ENCODE assay signal across 8 cellular contexts in genomic region chr9:35691325-35691631, GRCh38. TPM values are rescaled to one million over a fixed set of nuclear protein-coding genes. Genes with fewer than 3 reads are reported as not detected.
DNase-seq lines count a peak whose midpoint lies in the region; ATAC-seq and TF ChIP-seq lines count a peak whose summit lies in the region.

No MANE protein-coding gene starts in this region.

- POLR2A ChIA-PET in HCT116 (lab: Charles Lee), result interaction anchor here (0.8 to 4.2 kb wide), 3 partner anchors 11 to 41 kb away, joined by 5 to 16 read pairs (median 15); partner anchors contain the start of genes ARHGEF39, CREB3 and TLN1

- TSS peak; percentile 31 for BruUV-seq in HCT116 (replicated peaks; lab: Mats Ljungman, UMichigan)

- ATAC-seq in HCT116 (peak; percentile 12), heart right ventricle (no peak), GM18520 (IDR thresholded peaks at IDR 0.05; ENCODE audit: unreplicated experiment) (no peak)

- H3K9ac ChIP-seq in HCT116 (ENCODE audit: low read length) (peak overlapping the region; percentile 96), skeletal muscle tissue (ENCODE audit: low read depth in 1 of 3, low read length in 3 of 3) (peak overlapping the region; percentile 76 to 100 (median 96))

- H3K4me3 ChIP-seq in HCT116 (replicated peaks in 1 of 2; ENCODE audit: low read depth in 1 of 2, low read length in 2 of 2), result peak overlapping the region; percentile 83 to 90
- peak overlapping the region; percentile 65 for H3K4me3 ChIP-seq in WERI-Rb-1 (ENCODE audit: low read depth, low read length)
- H3K4me3 ChIP-seq in heart right ventricle, result peak overlapping the region in 9 of 10 donors; percentile 45 to 86 (median 75)
- H3K4me3 ChIP-seq in skeletal muscle tissue (ENCODE audit: low read length in 3 of 3), result peak overlapping the region; percentile 67 to 98 (median 80)

- peaks cover 11 to 27% of the 10 kb centered on the region in 2 experiments; a peak in 3 of 4 replicates for H3K36me3 ChIP-seq in HCT116 (ENCODE audit: control insufficient read depth in 1 of 2, insufficient read depth in 2 of 2, low read length in 2 of 2)
- H3K36me3 ChIP-seq in WERI-Rb-1, result peaks cover 7% of the 10 kb centered on the region
- peaks cover 0 to 14% (median 0%) of the 10 kb centered on the region in 9 donors for H3K36me3 ChIP-seq in heart right ventricle
- H3K36me3 ChIP-seq in skeletal muscle tissue (ENCODE audit: control insufficient read depth in 3 of 3, insufficient read depth in 3 of 3, low read length in 3 of 3), result peaks cover 16 to 31% (median 18%) of the 10 kb centered on the region in 3 donors

- peak overlapping the region; percentile 39 for H2AFZ ChIP-seq in HCT116 (ENCODE audit: low read depth, low read length, poor library complexity, severe bottlenecking)

- H3K9me3 ChIP-seq in HCT116 (ENCODE audit: control insufficient read depth in 1 of 2, insufficient read depth in 1 of 2, low read depth in 1 of 2, low read length in 2 of 2), result no peaks in the 10 kb centered on the region
- H3K9me3 ChIP-seq in WERI-Rb-1 (ENCODE audit: severe bottlenecking), result no peaks in the 10 kb centered on the region
- no peaks in the 10 kb centered on the region for H3K9me3 ChIP-seq in heart right ventricle
- H3K9me3 ChIP-seq in skeletal muscle tissue (ENCODE audit: control insufficient read depth in 3 of 3, low read length in 3 of 3), result no peaks in the 10 kb centered on the region

- intact Hi-C loops in HCT116 (cut with micrococcal nuclease) (loop anchor here (2.0 to 5.0 kb wide), 2 partner anchors 34 to 36 kb away; no protein-coding TSS in a partner anchor), heart right ventricle (cut with DNase I) (loop anchor here in 5 of 10 donors (2.0 to 5.0 kb wide), 3 partner anchors 34 to 42 kb away; partner anchors contain the start of genes CREB3 (in 2 of the 5), TLN1 (in 2 of the 5), CCDC107 (in 1 of the 5) and RMRP (in 1 of the 5))

- no peak for TF ChIP-seq POLR2A in HCT116 (IDR thresholded peaks at IDR 0.05; ENCODE audit: borderline replicate concordance, extremely low read depth, insufficient read depth, insufficient read length)

- TF ChIP-seq CTCF in HCT116 (IDR thresholded peaks at IDR 0.05 in 2 of 3, conservative IDR thresholded peaks at IDR 0.05 in 1 of 3; ENCODE audit: borderline replicate concordance in 1 of 3, insufficient read depth in 1 of 3, low read depth in 2 of 3, low read length in 2 of 3), result no peak
- no peak for TF ChIP-seq CTCF in WERI-Rb-1 (IDR thresholded peaks at IDR 0.05; ENCODE audit: low read depth, low read length)
- TF ChIP-seq CTCF in heart right ventricle (IDR thresholded peaks at IDR 0.05), result no peak

- H3K27ac ChIP-seq in HCT116 (ENCODE audit: low read depth, low read length) (peak overlapping the region; percentile 72; the same call in 1 of the 2 replicates), WERI-Rb-1 (no peak overlapping the region), heart right ventricle (peak overlapping the region; percentile 72 to 100 (median 94)), skeletal muscle tissue (ENCODE audit: low read depth, low read length) (peak overlapping the region; percentile 98)

- H3K79me2 ChIP-seq in HCT116 (ENCODE audit: insufficient read depth, low read length), result peaks cover 35% of the 10 kb centered on the region

- CTCF ChIA-PET in HCT116 (lab: Charles Lee), result interaction anchor here (1.4 kb wide), 1 partner anchor 10 kb away, joined by 8 read pairs; no protein-coding TSS in a partner anchor

- no peak for DNase-seq in HCT116 (ENCODE audit: low read depth, low spot score)
- no peak for DNase-seq in WERI-Rb-1
- DNase-seq in heart right ventricle, result no peak
- DNase-seq in AG20443 (ENCODE audit: low spot score), result no peak
- DNase-seq in NCI-H69 (lab: John Stamatoyannopoulos, UW), result no peak
- no peak for DNase-seq in activated CD4-positive, alpha-beta T cell treated with anti-CD3 and anti-CD28 coated beads for 4 hours

- H3K4me1 ChIP-seq in HCT116 (ENCODE audit: control insufficient read depth in 1 of 2, insufficient read depth in 2 of 2, low read length in 2 of 2), result peaks cover 18 to 30% of the 10 kb centered on the region in 2 experiments
- peaks cover 0 to 42% (median 39%) of the 10 kb centered on the region in 9 donors for H3K4me1 ChIP-seq in heart right ventricle
- peaks cover 16 to 41% (median 20%) of the 10 kb centered on the region in 3 donors for H3K4me1 ChIP-seq in skeletal muscle tissue (ENCODE audit: control insufficient read depth in 3 of 3, insufficient read depth in 3 of 3, low read length in 3 of 3)

- WGBS in heart right ventricle, 2 donors, result 22 to 40% methylated on average over 9 to 10 of the region's 10 CpGs

- no peaks in the 10 kb centered on the region for H4K20me1 ChIP-seq in HCT116 (ENCODE audit: insufficient read depth)

- H3K4me2 ChIP-seq in HCT116 (ENCODE audit: low read length), result peak overlapping the region; percentile 90

- no peak for TF ChIP-seq RAD21 in HCT116 (IDR thresholded peaks at IDR 0.05; ENCODE audit: low read depth)

- RAD21 ChIA-PET in HCT116 (lab: Charles Lee; ENCODE audit: low non-redundant PET in 1 of 2, low total read pairs in 2 of 2, uncharacterized antibody in 2 of 2, unreplicated experiment in 2 of 2), result interaction anchor here in 1 of 2 experiments (0.7 to 1.2 kb wide), 2 partner anchors 44 to 45 kb away, joined by 3 read pairs; no protein-coding TSS in a partner anchor

- no peaks in the 10 kb centered on the region for H3K9me2 ChIP-seq in HCT116 (ENCODE audit: insufficient read depth)

- H3K27me3 ChIP-seq in HCT116 (ENCODE audit: insufficient read depth, low read length), result no peaks in the 10 kb centered on the region
- H3K27me3 ChIP-seq in WERI-Rb-1 (ENCODE audit: insufficient read depth, low read depth, severe bottlenecking), result no peaks in the 10 kb centered on the region
- H3K27me3 ChIP-seq in heart right ventricle, result peaks cover 0 to 8% (median 0%) of the 10 kb centered on the region in 7 donors
- no peaks in the 10 kb centered on the region for H3K27me3 ChIP-seq in skeletal muscle tissue (ENCODE audit: control insufficient read depth in 3 of 3, insufficient read depth in 3 of 3, low read length in 3 of 3)

TF ChIP-seq in HCT116, 20 proteins besides CTCF, POLR2A, EP300 and RAD21 (continues in another document):
- TF ChIP-seq POLR2AphosphoS5 (IDR thresholded peaks at IDR 0.05; ENCODE audit: low read depth, low read length) (no peak), SP1 (IDR thresholded peaks at IDR 0.05; ENCODE audit: low read depth) (no peak), EGR1 (IDR thresholded peaks at IDR 0.05; ENCODE audit: low read depth) (no peak), SIN3A (IDR thresholded peaks at IDR 0.05; ENCODE audit: low read depth) (no peak), ZFX (IDR thresholded peaks at IDR 0.05) (no peak), TCF7L2 (IDR thresholded peaks at IDR 0.05; ENCODE audit: borderline replicate concordance, extremely low read depth, insufficient read depth, insufficient read length) (no peak), REST (IDR thresholded peaks at IDR 0.05; ENCODE audit: low read depth) (no peak), EZH2 (IDR thresholded peaks at IDR 0.05) (no peak), CBX3 (IDR thresholded peaks at IDR 0.05; ENCODE audit: low read depth) (no peak)

RNA-seq across cellular contexts. Expression of gene TPM2, which starts 1.6 kb away (rescaled TPM):
- 278 TPM for total RNA-seq in HCT116 (2021; ENCODE audit: unreplicated experiment)
- polyA plus RNA-seq in HCT116 (2012), result 321 and 354 TPM in 2 replicates
- 100 to 1,000 TPM; 548 to 922 (median 784) TPM for total RNA-seq in heart right ventricle
- polyA plus RNA-seq in heart right ventricle, result 1,000 to 10,000 TPM in 1 of 2 donors, 100 to 1,000 TPM in 1; 597 to 1,940 TPM
- total RNA-seq in skeletal muscle tissue, result 4,180 TPM

RNA-seq across cellular contexts. Expression of gene CA9, which starts 17.6 kb away (rescaled TPM):
- total RNA-seq in HCT116 (2021; ENCODE audit: unreplicated experiment) (8.5 TPM), heart right ventricle (10 to 100 TPM in 1 of 10 donors, 1 to 10 TPM in 1, under 1 TPM in 3, not detected in 5; 0.20 to 13.2 (median 0.24) TPM), skeletal muscle tissue (under 0.01 TPM)
- polyA plus RNA-seq in HCT116 (2012), result 27.6 and 29.4 TPM in 2 replicates
- polyA plus RNA-seq in heart right ventricle, result 1 to 10 TPM in 1 of 2 donors, not detected in 1; 1.0 TPM

RNA-seq across cellular contexts. Expression of gene ARHGEF39, which starts 26.3 kb away (rescaled TPM):
- total RNA-seq in HCT116 (2021; ENCODE audit: unreplicated experiment) (29.8 TPM), heart right ventricle (under 1 TPM in 8 of 10 donors, not detected in 2; 0.09 to 0.85 (median 0.30) TPM), skeletal muscle tissue (0.52 TPM)
- 18.1 and 23.4 TPM in 2 replicates for polyA plus RNA-seq in HCT116 (2012)
- polyA plus RNA-seq in heart right ventricle, result 1 to 10 TPM in 1 of 2 donors, under 1 TPM in 1; 0.35 to 1.3 TPM

RNA-seq across cellular contexts. Expression of gene CCDC107, which starts 33.2 kb away (rescaled TPM):
- 11.1 TPM for total RNA-seq in HCT116 (2021; ENCODE audit: unreplicated experiment)
- 10.3 and 11.1 TPM in 2 replicates for polyA plus RNA-seq in HCT116 (2012)
- 10 to 100 TPM; 37.9 to 54.0 (median 43.9) TPM for total RNA-seq in heart right ventricle
- 100 to 1,000 TPM in 1 of 2 donors, 10 to 100 TPM in 1; 95.3 to 210 TPM for polyA plus RNA-seq in heart right ventricle
- total RNA-seq in skeletal muscle tissue, result 11.0 TPM

RNA-seq across cellular contexts. Expression of gene RMRP, which starts 33.5 kb away (rescaled TPM):
- total RNA-seq in HCT116 (2021; ENCODE audit: unreplicated experiment) (30,969 TPM), heart right ventricle (over 10,000 TPM in 3 of 10 donors, 1,000 to 10,000 TPM in 7; 3,879 to 14,997 (median 5,788) TPM), skeletal muscle tissue (118,473 TPM)
- 23.0 and 89.1 TPM in 2 replicates for polyA plus RNA-seq in HCT116 (2012)
- polyA plus RNA-seq in heart right ventricle, result 100 to 1,000 TPM in 1 of 2 donors, 10 to 100 TPM in 1; 14.9 to 476 TPM

Comparison
In these comparisons a context has a peak if more than half of its experiments do, and no peak if none do; other contexts are left out.
1. RNA of gene ARHGEF39, which starts 26.3 kb away (total RNA-seq): 29.8 TPM in HCT116 (single experiment); 0.52 TPM in skeletal muscle tissue (single experiment) and 0.09 to 0.85 TPM in heart right ventricle; every median in the first group is over 10 times any median in the second.
2. Peak in every context shown above with its lines, with median percentiles within 50 percentile points of each other: H3K4me3 ChIP-seq.